11 cellular contexts compared by ENCODE assay signal in the genomic region with DNA sequence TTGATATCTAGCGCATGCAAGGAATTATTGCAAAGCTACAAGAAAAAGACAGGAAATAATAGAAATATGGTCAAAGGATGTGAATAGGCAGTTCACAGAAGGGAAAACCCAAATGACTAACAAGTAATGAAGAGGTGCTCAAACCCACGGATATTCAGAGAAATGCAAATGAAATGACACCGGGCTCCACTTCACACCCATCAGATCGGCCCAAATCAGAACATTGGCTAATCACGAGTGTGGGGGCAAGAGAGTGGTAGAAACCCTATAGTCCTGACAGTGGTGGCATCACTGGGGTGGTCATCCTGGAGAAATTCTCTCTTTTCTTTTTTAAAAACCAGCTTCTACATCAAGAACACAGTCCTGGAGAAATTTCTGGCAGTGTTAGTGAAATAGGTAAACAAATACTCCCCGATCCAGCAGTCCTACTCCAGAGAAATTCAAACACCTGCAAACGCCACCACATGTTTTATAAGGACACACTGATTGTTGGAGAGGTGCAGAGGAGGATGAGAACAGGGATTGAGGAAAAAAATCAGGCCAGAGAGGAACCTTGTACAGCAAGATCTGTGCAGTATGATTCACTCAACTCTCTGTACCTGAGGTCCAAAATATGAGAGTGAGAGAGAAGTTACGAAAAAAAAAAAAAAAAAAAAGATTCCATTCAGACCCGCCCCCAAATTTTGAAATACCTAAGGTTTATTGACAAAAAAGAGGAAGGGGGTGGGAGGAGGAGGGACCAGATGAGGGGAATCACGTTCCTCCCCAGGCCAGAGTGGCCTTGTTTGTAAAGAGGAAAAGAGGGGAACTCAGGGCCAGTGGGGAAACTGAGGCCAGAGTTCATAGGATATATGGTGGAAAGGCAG. TPM values are rescaled to one million over a fixed set of nuclear protein-coding genes. Genes with fewer than 3 reads are reported as not detected.
A peak's percentile ranks its signal among the peaks of the same experiment; 100 is the strongest.
DNase-seq lines count a peak whose midpoint lies in the region; ATAC-seq and TF ChIP-seq lines count a peak whose summit lies in the region.
"Had no signal": no experiment of that assay in that cellular context is flagged by ENCODE, and none has a peak within 500 bp of the region (broad histone marks: within the 10 kb centered on the region; RNA-seq: fewer than 3 reads in every experiment).

No MANE protein-coding gene starts in this region.

- no peak for TF ChIP-seq CTCF in GM10248 (IDR thresholded peaks at IDR 0.05; ENCODE audit: control extremely low read depth, extremely low read depth, low read depth, missing control alignments)

- ATAC-seq in HG03159 (IDR thresholded peaks at IDR 0.05; ENCODE audit: unreplicated experiment): peak; percentile 32
- no peak for ATAC-seq in activated CD8-positive, alpha-beta T cell treated with anti-CD3 and anti-CD28 coated beads, Interleukin-2, amount 10 ng/mL, durations not matched to agents 7 days and 5 days
- peak; percentile 44 for ATAC-seq in naive thymus-derived CD4-positive, alpha-beta T cell
- no peak for ATAC-seq in GM21447 (IDR thresholded peaks at IDR 0.05; ENCODE audit: unreplicated experiment)

- H3K4me3 ChIP-seq in naive thymus-derived CD4-positive, alpha-beta T cell (ENCODE audit: low read length): peak overlapping the region; percentile 16

- H3K9me3 Mint-ChIP-seq in activated CD8-positive, alpha-beta T cell treated with anti-CD3 and anti-CD28 coated beads, Interleukin-2, amount 10 ng/mL, durations not matched to agents 7 days and 5 days (ENCODE audit: insufficient read depth): no peaks in the 10 kb centered on the region
- peaks cover 0 to 2% (median 0%) of the 10 kb centered on the region in 11 donors for H3K9me3 Mint-ChIP-seq in naive thymus-derived CD4-positive, alpha-beta T cell

- intact Hi-C loops in naive thymus-derived CD4-positive, alpha-beta T cell (cut with micrococcal nuclease): loop anchor here (1.0 to 10.0 kb wide), 3 partner anchors 7 to 277 kb away; a partner anchor contains a TSS

- H3K27me3 ChIP-seq in naive thymus-derived CD4-positive, alpha-beta T cell (ENCODE audit: control insufficient read depth in 2 of 2, insufficient read depth in 2 of 2, low read length in 2 of 2): no peaks in the 10 kb centered on the region

- H3K36me3 Mint-ChIP-seq in activated CD8-positive, alpha-beta T cell treated with anti-CD3 and anti-CD28 coated beads, Interleukin-2, amount 10 ng/mL, durations not matched to agents 7 days and 5 days (ENCODE audit: low read depth): peaks cover 16% of the 10 kb centered on the region
- H3K36me3 Mint-ChIP-seq in naive thymus-derived CD4-positive, alpha-beta T cell: peaks cover 0 to 9% (median 0%) of the 10 kb centered on the region in 5 donors

- H3K27me3 Mint-ChIP-seq in activated CD8-positive, alpha-beta T cell treated with anti-CD3 and anti-CD28 coated beads, Interleukin-2, amount 10 ng/mL, durations not matched to agents 7 days and 5 days (ENCODE audit: low read depth): no peaks in the 10 kb centered on the region
- H3K27me3 Mint-ChIP-seq in naive thymus-derived CD4-positive, alpha-beta T cell: no peaks in the 10 kb centered on the region

- peaks cover 90% of the 10 kb centered on the region for H3K4me1 Mint-ChIP-seq in activated CD8-positive, alpha-beta T cell treated with anti-CD3 and anti-CD28 coated beads, Interleukin-2, amount 10 ng/mL, durations not matched to agents 7 days and 5 days (ENCODE audit: low read depth)
- peaks cover 70 to 82% (median 79%) of the 10 kb centered on the region in 7 donors for H3K4me1 Mint-ChIP-seq in naive thymus-derived CD4-positive, alpha-beta T cell

- H3K4me1 ChIP-seq in naive thymus-derived CD4-positive, alpha-beta T cell (ENCODE audit: control insufficient read depth in 2 of 2, insufficient read depth in 2 of 2, low read length in 2 of 2): peaks cover 55 to 59% of the 10 kb centered on the region in 2 donors

- peak overlapping the region; percentile 97 for H3K27ac Mint-ChIP-seq in activated CD8-positive, alpha-beta T cell treated with anti-CD3 and anti-CD28 coated beads, Interleukin-2, amount 10 ng/mL, durations not matched to agents 7 days and 5 days
- H3K27ac Mint-ChIP-seq in naive thymus-derived CD4-positive, alpha-beta T cell: peak overlapping the region; percentile 51 to 97 (median 76)

- H3K4me3 Mint-ChIP-seq in activated CD8-positive, alpha-beta T cell treated with anti-CD3 and anti-CD28 coated beads, Interleukin-2, amount 10 ng/mL, durations not matched to agents 7 days and 5 days: peak overlapping the region; percentile 58
- H3K4me3 Mint-ChIP-seq in naive thymus-derived CD4-positive, alpha-beta T cell: peak overlapping the region in 9 of 10 donors; percentile 55 to 80 (median 69)

- DNase-seq in GM10248 (ENCODE audit: extremely low spot score) (peak; percentile 68), iPS-NIHi11 (ENCODE audit: low spot score) (no peak), anterior cingulate cortex (lab: John Stamatoyannopoulos, UW) (no peak), foreskin melanocyte (no peak)
- no peak for DNase-seq in activated CD8-positive, alpha-beta T cell treated with anti-CD3 and anti-CD28 coated beads, Interleukin-2, amount 10 ng/mL, durations not matched to agents 7 days and 5 days
- DNase-seq in naive thymus-derived CD4-positive, alpha-beta T cell: peak in 1 of 9 donors; percentile 51
- DNase-seq: cortex of kidney, HCEC 1CT, NCI-H774 had no signal

- H3K27ac ChIP-seq in naive thymus-derived CD4-positive, alpha-beta T cell (ENCODE audit: low read depth, low read length): no peak overlapping the region

- POLR2A ChIA-PET in GM10248 (lab: Yijun Ruan, JAX): no interaction called here
- POLR2A ChIA-PET in activated CD8-positive, alpha-beta T cell treated with anti-CD3 and anti-CD28 coated beads, Interleukin-2, amount 10 ng/mL, durations not matched to agents 7 days and 5 days (lab: Charles Lee): interaction anchor here (0.9 to 3.3 kb wide), 7 partner anchors 9 to 249 kb away, joined by 3 to 25 read pairs (median 6); a partner anchor contains a TSS
- POLR2A ChIA-PET in naive thymus-derived CD4-positive, alpha-beta T cell (lab: Charles Lee): interaction anchor here (0.7 to 1.7 kb wide), 10 partner anchors 7 to 315 kb away, joined by 3 to 9 read pairs (median 3); no protein-coding TSS in a partner anchor

- H3K36me3 ChIP-seq in naive thymus-derived CD4-positive, alpha-beta T cell (ENCODE audit: control insufficient read depth in 2 of 3, insufficient read depth in 3 of 3, low read length in 3 of 3): no peaks in the 10 kb centered on the region

- no peaks in the 10 kb centered on the region for H3K9me3 ChIP-seq in naive thymus-derived CD4-positive, alpha-beta T cell (ENCODE audit: control insufficient read depth in 2 of 3, low read length in 3 of 3)

- CTCF ChIA-PET in GM10248 (lab: Yijun Ruan, JAX): interaction anchor here (1.0 to 1.2 kb wide), 3 partner anchors 9 to 71 kb away, joined by 3 to 4 read pairs (median 4); a partner anchor contains a TSS
- CTCF ChIA-PET in activated CD8-positive, alpha-beta T cell treated with anti-CD3 and anti-CD28 coated beads, Interleukin-2, amount 10 ng/mL, durations not matched to agents 7 days and 5 days (lab: Charles Lee): interaction anchor here (0.9 to 2.7 kb wide), 5 partner anchors 7 to 52 kb away, joined by 4 to 35 read pairs (median 5); no protein-coding TSS in a partner anchor
- CTCF ChIA-PET in naive thymus-derived CD4-positive, alpha-beta T cell (lab: Charles Lee): interaction anchor here (0.6 to 1.2 kb wide), 3 partner anchors 13 to 39 kb away, joined by 3 to 5 read pairs (median 5); no protein-coding TSS in a partner anchor

RNA-seq across cellular contexts. Expression of a gene that starts 9.2 kb away (rescaled TPM):
- 100 to 1,000 TPM; 274 to 284 TPM for total RNA-seq in activated CD8-positive, alpha-beta T cell treated with anti-CD3 and anti-CD28 coated beads, Interleukin-2, amount 10 ng/mL, durations not matched to agents 7 days and 5 days
- 100 to 1,000 TPM in 2 of 5 experiments, 10 to 100 TPM in 3; 38.6 to 278 (median 60.3) TPM for total RNA-seq in naive thymus-derived CD4-positive, alpha-beta T cell
- polyA plus RNA-seq in naive thymus-derived CD4-positive, alpha-beta T cell: 10 to 100 TPM; 30.1 to 48.2 TPM

Comparison
In these comparisons a context has a peak if more than half of its experiments do, and no peak if none do; other contexts are left out.
1. ATAC-seq: peak in HG03159 (single experiment) and naive thymus-derived CD4-positive, alpha-beta T cell (single experiment); none in activated CD8-positive, alpha-beta T cell treated with anti-CD3 and anti-CD28 coated beads, Interleukin-2, amount 10 ng/mL, durations not matched to agents 7 days and 5 days (single experiment) and GM21447 (single experiment).